31 cellular contexts compared by ENCODE assay signal in the genomic region with DNA sequence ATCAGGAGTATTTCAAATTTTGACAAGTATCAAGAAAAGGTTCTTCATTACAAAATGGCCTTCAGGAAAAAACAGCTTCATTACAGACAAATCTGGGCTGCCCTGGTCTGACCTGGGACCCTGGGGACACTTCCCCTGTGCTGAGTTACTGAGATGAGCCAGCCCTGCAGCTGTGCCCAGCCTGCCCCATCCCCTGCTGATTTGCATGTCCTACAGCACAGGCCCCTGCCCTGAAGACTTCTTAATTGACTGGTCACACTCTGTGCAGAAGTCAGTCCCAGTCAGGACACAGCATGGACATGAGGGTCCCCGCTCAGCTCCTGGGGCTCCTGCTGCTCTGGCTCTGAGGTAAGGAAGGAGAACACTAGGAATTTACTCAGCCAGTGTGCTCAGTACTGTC.
"Had no signal": no experiment of that assay in that cellular context is flagged by ENCODE, and none has a peak within 500 bp of the region (broad histone marks: within the 10 kb centered on the region; RNA-seq: fewer than 3 reads in every experiment).

No MANE protein-coding gene starts in this region.

- ATAC-seq: left lung; mucosa of descending colon; sciatic nerve; stimulated activated effector memory CD8-positive, alpha-beta T cell treated with anti-CD3 and anti-CD28 coated beads, Interleukin-12 subunit alpha, Interleukin-12 subunit beta, amount 100 ng/mL, for 72 hours; upper lobe of right lung had no signal

- H3K27ac Mint-ChIP-seq: activated CD4-positive, alpha-beta memory T cell treated with anti-CD3 and anti-CD28 coated beads, Interleukin-2, amount 10 ng/mL, durations not matched to agents 7 days and 5 days; activated CD4-positive, alpha-beta T cell treated with anti-CD3 and anti-CD28 coated beads, Interleukin-2, amount 10 ng/mL, durations not matched to agents 7 days and 5 days; activated naive CD4-positive, alpha-beta T cell treated with anti-CD3 and anti-CD28 coated beads for 36 hours; activated naive CD8-positive, alpha-beta T cell treated with anti-CD3 and anti-CD28 coated beads for 36 hours; brain; nephron; progenitor cell of endocrine pancreas; stimulated activated effector memory CD8-positive, alpha-beta T cell treated with anti-CD3 and anti-CD28 coated beads, Interleukin-12 subunit alpha, Interleukin-12 subunit beta, amount 100 ng/mL, for 72 hours had no signal

- H3K4me1 ChIP-seq: ascending aorta, colonic mucosa, esophagus squamous epithelium, left lung, stomach, suprapubic skin, tibial artery, upper lobe of right lung had no signal

- H3K9me3 ChIP-seq: ascending aorta, colonic mucosa, esophagus squamous epithelium, left lung, mucosa of descending colon, ovary, stomach, suprapubic skin, tibial artery, upper lobe of right lung had no signal

- H3K4me1 Mint-ChIP-seq: activated CD4-positive, alpha-beta memory T cell treated with anti-CD3 and anti-CD28 coated beads, Interleukin-2, amount 10 ng/mL, durations not matched to agents 7 days and 5 days; activated CD4-positive, alpha-beta T cell treated with anti-CD3 and anti-CD28 coated beads, Interleukin-2, amount 10 ng/mL, durations not matched to agents 7 days and 5 days; activated naive CD8-positive, alpha-beta T cell treated with anti-CD3 and anti-CD28 coated beads for 36 hours; brain; stimulated activated effector memory CD8-positive, alpha-beta T cell treated with anti-CD3 and anti-CD28 coated beads, Interleukin-12 subunit alpha, Interleukin-12 subunit beta, amount 100 ng/mL, for 72 hours had no signal

- H3K27me3 ChIP-seq: ascending aorta, cardiac muscle cell, colonic mucosa, ovary had no signal

- DNase-seq: activated CD4-positive, alpha-beta memory T cell treated with anti-CD3 and anti-CD28 coated beads, Interleukin-2, amount 10 ng/mL, durations not matched to agents 7 days and 5 days; activated CD4-positive, alpha-beta T cell treated with anti-CD3 and anti-CD28 coated beads for 1 hour; activated CD4-positive, alpha-beta T cell treated with anti-CD3 and anti-CD28 coated beads, Interleukin-2, amount 10 ng/mL, durations not matched to agents 7 days and 5 days; activated effector memory CD4-positive, alpha-beta T cell treated with Interleukin-2 at 50 U/mL for 16 hours; activated naive CD4-positive, alpha-beta T cell treated with anti-CD3 and anti-CD28 coated beads for 36 hours; activated naive CD8-positive, alpha-beta T cell treated with anti-CD3 and anti-CD28 coated beads for 36 hours; cerebellar nuclear complex; colonic mucosa; effector CD8-positive, alpha-beta T cell; esophagus squamous epithelium; foreskin melanocyte; mucosa of descending colon; ovary; stimulated activated CD4-positive, alpha-beta T cell treated with anti-CD3 and anti-CD28 coated beads, Interleukin-4, amount 100 ng/mL, for 24 hours; stomach; T1000; tibial artery; upper lobe of right lung; WERI-Rb-1 had no signal

- H3K27ac ChIP-seq: ascending aorta, cardiac muscle cell, colonic mucosa, epithelial cell of prostate, esophagus squamous epithelium, left lung, ovary, skin epidermis, stomach, suprapubic skin, tibial artery, upper lobe of right lung, WERI-Rb-1 had no signal

- H3K36me3 ChIP-seq: ascending aorta, cardiac muscle cell, colonic mucosa, esophagus squamous epithelium, left lung, ovary, stomach, suprapubic skin, tibial artery, upper lobe of right lung, WERI-Rb-1 had no signal

- H3K9me3 Mint-ChIP-seq: activated CD4-positive, alpha-beta memory T cell treated with anti-CD3 and anti-CD28 coated beads, Interleukin-2, amount 10 ng/mL, durations not matched to agents 7 days and 5 days; activated CD4-positive, alpha-beta T cell treated with anti-CD3 and anti-CD28 coated beads, Interleukin-2, amount 10 ng/mL, durations not matched to agents 7 days and 5 days; activated naive CD4-positive, alpha-beta T cell treated with anti-CD3 and anti-CD28 coated beads for 36 hours; activated naive CD8-positive, alpha-beta T cell treated with anti-CD3 and anti-CD28 coated beads for 36 hours; brain; nephron; stimulated activated effector memory CD8-positive, alpha-beta T cell treated with anti-CD3 and anti-CD28 coated beads, Interleukin-12 subunit alpha, Interleukin-12 subunit beta, amount 100 ng/mL, for 72 hours had no signal

- H3K4me3 ChIP-seq: ascending aorta, cardiac muscle cell, colonic mucosa, esophagus squamous epithelium, left lung, lung, mucosa of descending colon, ovary, skin epidermis, stomach, suprapubic skin, tibial artery, upper lobe of right lung had no signal

- H3K4me3 Mint-ChIP-seq: activated CD4-positive, alpha-beta memory T cell treated with anti-CD3 and anti-CD28 coated beads, Interleukin-2, amount 10 ng/mL, durations not matched to agents 7 days and 5 days; activated CD4-positive, alpha-beta T cell treated with anti-CD3 and anti-CD28 coated beads, Interleukin-2, amount 10 ng/mL, durations not matched to agents 7 days and 5 days; activated naive CD4-positive, alpha-beta T cell treated with anti-CD3 and anti-CD28 coated beads for 36 hours; activated naive CD8-positive, alpha-beta T cell treated with anti-CD3 and anti-CD28 coated beads for 36 hours; brain; nephron; stimulated activated effector memory CD8-positive, alpha-beta T cell treated with anti-CD3 and anti-CD28 coated beads, Interleukin-12 subunit alpha, Interleukin-12 subunit beta, amount 100 ng/mL, for 72 hours had no signal

- H3K36me3 Mint-ChIP-seq: activated naive CD8-positive, alpha-beta T cell treated with anti-CD3 and anti-CD28 coated beads for 36 hours; brain; stimulated activated effector memory CD8-positive, alpha-beta T cell treated with anti-CD3 and anti-CD28 coated beads, Interleukin-12 subunit alpha, Interleukin-12 subunit beta, amount 100 ng/mL, for 72 hours had no signal
